Comparison of ENCODE assay signal across 11 cellular contexts in genomic region chr5:138028262-138028976, GRCh38. TPM values are rescaled to one million over a fixed set of nuclear protein-coding genes. Genes with fewer than 3 reads are reported as not detected.
A peak's percentile ranks its signal among the peaks of the same experiment; 100 is the strongest.
DNase-seq lines count a peak whose midpoint lies in the region; ATAC-seq and TF ChIP-seq lines count a peak whose summit lies in the region.
"Not testable (repeated sequence)": the region's sequence is repeated elsewhere in the genome, so short reads cannot be mapped to it uniquely, and the experiment has no call there.
"Had no signal": no experiment of that assay in that cellular context is flagged by ENCODE, and none has a peak within 500 bp of the region (broad histone marks: within the 10 kb centered on the region; RNA-seq: fewer than 3 reads in every experiment).

No MANE protein-coding gene starts in this region.

- H3K27me3 Mint-ChIP-seq in CD14-positive monocyte (ENCODE audit: low read depth in 3 of 3); T-helper 17 cell; activated naive CD8-positive, alpha-beta T cell treated with anti-CD3 and anti-CD28 coated beads, Interleukin-2, amount 10 ng/mL, durations not matched to agents 7 days and 5 days; natural killer cell (ENCODE audit: low read depth in 2 of 2): not testable (repeated sequence)

- H3K36me3 Mint-ChIP-seq in CD14-positive monocyte; T-helper 17 cell (ENCODE audit: low read depth); natural killer cell: not testable (repeated sequence)
- peaks cover 34% of the 10 kb centered on the region for H3K36me3 Mint-ChIP-seq in activated naive CD8-positive, alpha-beta T cell treated with anti-CD3 and anti-CD28 coated beads, Interleukin-2, amount 10 ng/mL, durations not matched to agents 7 days and 5 days

- H3K4me3 ChIP-seq in GM12864 (ENCODE audit: low read depth, low read length) = peak overlapping the region; percentile 45
- H3K4me3 ChIP-seq in HL-60 (replicated peaks; ENCODE audit: insufficient read depth, low read length) = not testable (repeated sequence)

- H3K4me3 Mint-ChIP-seq in CD14-positive monocyte, natural killer cell: not testable (repeated sequence)
- H3K4me3 Mint-ChIP-seq in T-helper 17 cell = peak overlapping the region; percentile 9
- peak overlapping the region; percentile 59 for H3K4me3 Mint-ChIP-seq in activated naive CD8-positive, alpha-beta T cell treated with anti-CD3 and anti-CD28 coated beads, Interleukin-2, amount 10 ng/mL, durations not matched to agents 7 days and 5 days

- intact Hi-C loops in CD14-positive monocyte (cut with micrococcal nuclease); natural killer cell (cut with micrococcal nuclease): not testable (repeated sequence)

- not testable (repeated sequence) for H3K9me3 ChIP-seq in T-helper 17 cell (ENCODE audit: control insufficient read depth, low read length, poor library complexity, severe bottlenecking)

- TF ChIP-seq CTCF in CD14-positive monocyte (IDR thresholded peaks at IDR 0.05); GM12864 (IDR thresholded peaks at IDR 0.05; ENCODE audit: low read depth, low read length, missing control alignments); HL-60 (IDR thresholded peaks at IDR 0.05; ENCODE audit: insufficient read depth, low read length); natural killer cell (IDR thresholded peaks at IDR 0.05): not testable (repeated sequence)

- H3K9me3 Mint-ChIP-seq in CD14-positive monocyte; activated naive CD8-positive, alpha-beta T cell treated with anti-CD3 and anti-CD28 coated beads, Interleukin-2, amount 10 ng/mL, durations not matched to agents 7 days and 5 days; natural killer cell: not testable (repeated sequence)

- POLR2A ChIA-PET in activated naive CD8-positive, alpha-beta T cell treated with anti-CD3 and anti-CD28 coated beads, Interleukin-2, amount 10 ng/mL, durations not matched to agents 7 days and 5 days (lab: Charles Lee) = not testable (repeated sequence)

- peaks cover 73% of the 10 kb centered on the region for H3K4me1 Mint-ChIP-seq in CD14-positive monocyte
- H3K4me1 Mint-ChIP-seq in T-helper 17 cell = peaks cover 66% of the 10 kb centered on the region
- H3K4me1 Mint-ChIP-seq in activated naive CD8-positive, alpha-beta T cell treated with anti-CD3 and anti-CD28 coated beads, Interleukin-2, amount 10 ng/mL, durations not matched to agents 7 days and 5 days = peaks cover 44% of the 10 kb centered on the region
- H3K4me1 Mint-ChIP-seq in natural killer cell = peaks cover 76 to 77% of the 10 kb centered on the region in 2 donors

- not testable (repeated sequence) for H3K27me3 ChIP-seq in HL-60 (ENCODE audit: insufficient read depth, poor library complexity, severe bottlenecking)

- H3K27ac ChIP-seq in HL-60 (replicated peaks) = peak overlapping the region; percentile 19; the same call in 1 of the 2 replicates

- H3K27ac Mint-ChIP-seq in CD14-positive monocyte = peak overlapping the region in 5 of 7 donors; percentile 35 to 87 (median 48)
- peak overlapping the region; percentile 65 for H3K27ac Mint-ChIP-seq in T-helper 17 cell
- not testable (repeated sequence) for H3K27ac Mint-ChIP-seq in activated naive CD8-positive, alpha-beta T cell treated with anti-CD3 and anti-CD28 coated beads, Interleukin-2, amount 10 ng/mL, durations not matched to agents 7 days and 5 days
- peak overlapping the region; percentile 96 to 97 for H3K27ac Mint-ChIP-seq in natural killer cell

- not testable (repeated sequence) for DNase-seq in CD14-positive monocyte (ENCODE audit: low spot score); GM12864 (ENCODE audit: low read depth); HL-60 (ENCODE audit: low read depth in 1 of 2, low spot score in 1 of 2); T-helper 17 cell; activated naive CD8-positive, alpha-beta T cell treated with anti-CD3 and anti-CD28 coated beads, Interleukin-2, amount 10 ng/mL, durations not matched to agents 7 days and 5 days; natural killer cell
- DNase-seq in NOMO-1 treated with DMSO at 0.1 percent for 48 hours (lab: John Stamatoyannopoulos, UW; ENCODE audit: unreplicated experiment) = peak; percentile 48

- ATAC-seq in T-helper 17 cell; activated naive CD8-positive, alpha-beta T cell treated with anti-CD3 and anti-CD28 coated beads, Interleukin-2, amount 10 ng/mL, durations not matched to agents 7 days and 5 days (ENCODE audit: low read depth); natural killer cell: not testable (repeated sequence)

RNA-seq across cellular contexts. Expression of gene FAM13B, which starts 4.5 kb away (rescaled TPM):
- polyA plus RNA-seq in CD14-positive monocyte = 10 to 100 TPM; 11.5 to 17.0 TPM
- 10 to 100 TPM; 46.8 to 54.1 TPM for total RNA-seq in T-helper 17 cell
- 10 to 100 TPM; 44.8 to 48.7 TPM for total RNA-seq in activated naive CD8-positive, alpha-beta T cell treated with anti-CD3 and anti-CD28 coated beads, Interleukin-2, amount 10 ng/mL, durations not matched to agents 7 days and 5 days
- total RNA-seq in natural killer cell = 10 to 100 TPM; 58.8 to 74.4 (median 67.4) TPM

RNA-seq across cellular contexts. Expression of gene WNT8A, which starts 55.4 kb away (rescaled TPM):
- polyA plus RNA-seq in CD14-positive monocyte = not detected
- total RNA-seq in T-helper 17 cell = not detected
- total RNA-seq in activated naive CD8-positive, alpha-beta T cell treated with anti-CD3 and anti-CD28 coated beads, Interleukin-2, amount 10 ng/mL, durations not matched to agents 7 days and 5 days = not detected
- not detected for total RNA-seq in natural killer cell
- total RNA-seq: A673; Calu3; CD4-positive, alpha-beta memory T cell; PC-3 had no signal
